Comparison of ENCODE assay signal across 26 cellular contexts in the genomic region with DNA sequence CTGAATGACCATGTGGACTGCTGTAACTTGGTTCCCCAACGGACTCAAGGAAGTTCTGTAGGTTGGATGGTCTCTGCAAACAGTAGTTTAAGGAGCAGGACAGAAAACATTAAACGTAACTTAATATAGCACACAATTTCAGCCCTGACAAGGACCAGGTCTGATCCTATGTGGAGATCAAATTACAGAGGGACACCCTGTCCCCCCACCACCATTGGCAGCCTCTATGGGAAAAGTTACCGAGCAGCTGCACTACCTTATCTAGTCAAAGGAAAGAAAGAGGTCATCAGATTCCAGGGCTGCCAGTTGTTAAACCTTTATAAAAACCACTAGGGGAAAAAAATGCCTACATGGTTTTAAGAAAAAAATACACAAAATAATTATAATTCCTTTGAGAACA.
DNase-seq lines count a peak whose midpoint lies in the region; ATAC-seq and TF ChIP-seq lines count a peak whose summit lies in the region.
"Had no signal": no experiment of that assay in that cellular context is flagged by ENCODE, and none has a peak within 500 bp of the region (broad histone marks: within the 10 kb centered on the region; RNA-seq: fewer than 3 reads in every experiment).

No MANE protein-coding gene starts in this region.

- H3K4me3 ChIP-seq in cardiac muscle cell (no peak overlapping the region), endodermal cell (ENCODE audit: low read length) (no peak overlapping the region), esophagus squamous epithelium (no peak overlapping the region)
- H3K4me3 ChIP-seq: HAP-1, MG63, PC-9, SK-N-MC had no signal

- H3K4me3 Mint-ChIP-seq in endodermal cell, result no peak overlapping the region
- no peak overlapping the region for H3K4me3 Mint-ChIP-seq in activated CD4-positive, alpha-beta memory T cell treated with anti-CD3 and anti-CD28 coated beads, Interleukin-2, amount 10 ng/mL, durations not matched to agents 7 days and 5 days
- H3K4me3 Mint-ChIP-seq: CD14-positive monocyte; CD8-positive, alpha-beta memory T cell had no signal

- H3K9me3 ChIP-seq in cardiac muscle cell (ENCODE audit: low read depth), result no peaks in the 10 kb centered on the region
- no peaks in the 10 kb centered on the region for H3K9me3 ChIP-seq in endodermal cell (ENCODE audit: control insufficient read depth, low read length)
- no peaks in the 10 kb centered on the region for H3K9me3 ChIP-seq in esophagus squamous epithelium
- H3K9me3 ChIP-seq: BE2C, HAP-1, MG63 had no signal

- H3K27me3 ChIP-seq in cardiac muscle cell (no peaks in the 10 kb centered on the region), endodermal cell (ENCODE audit: control insufficient read depth, insufficient read depth, low read length, poor library complexity, severe bottlenecking) (no peaks in the 10 kb centered on the region), esophagus squamous epithelium (no peaks in the 10 kb centered on the region)
- H3K27me3 ChIP-seq: BE2C, MG63 had no signal

- WGBS in endodermal cell (ENCODE audit: insufficient coverage in 1 of 2, insufficient read length in 1 of 2), 2 experiments, result 78 to 90% methylated on average over 2 to 3 of the region's 3 CpGs
- 37 to 45% methylated on average over 3 of the region's 3 CpGs for WGBS in esophagus squamous epithelium, 2 donors

- no peak for TF ChIP-seq POLR2A in esophagus squamous epithelium (IDR thresholded peaks at IDR 0.05)

- no peak overlapping the region for H3K9ac ChIP-seq in endodermal cell (ENCODE audit: extremely low read depth, low read length, poor library complexity, severe bottlenecking)

- TF ChIP-seq CTCF in cardiac muscle cell (IDR thresholded peaks at IDR 0.05; ENCODE audit: low read depth, low read length) (no peak), endodermal cell (conservative IDR thresholded peaks at IDR 0.05) (peak; percentile 23), esophagus squamous epithelium (IDR thresholded peaks at IDR 0.05) (no peak)

- CTCF ChIA-PET in activated CD4-positive, alpha-beta memory T cell treated with anti-CD3 and anti-CD28 coated beads, Interleukin-2, amount 10 ng/mL, durations not matched to agents 7 days and 5 days (lab: Charles Lee), result no interaction called here

- H3K27ac Mint-ChIP-seq in endodermal cell, result no peak overlapping the region
- H3K27ac Mint-ChIP-seq in activated CD4-positive, alpha-beta memory T cell treated with anti-CD3 and anti-CD28 coated beads, Interleukin-2, amount 10 ng/mL, durations not matched to agents 7 days and 5 days, result no peak overlapping the region
- H3K27ac Mint-ChIP-seq: CD14-positive monocyte; CD8-positive, alpha-beta memory T cell had no signal

- peaks cover 10% of the 10 kb centered on the region for H3K4me1 Mint-ChIP-seq in endodermal cell
- no peaks in the 10 kb centered on the region for H3K4me1 Mint-ChIP-seq in activated CD4-positive, alpha-beta memory T cell treated with anti-CD3 and anti-CD28 coated beads, Interleukin-2, amount 10 ng/mL, durations not matched to agents 7 days and 5 days
- H3K4me1 Mint-ChIP-seq: CD14-positive monocyte; CD8-positive, alpha-beta memory T cell had no signal

- H3K36me3 Mint-ChIP-seq in endodermal cell (ENCODE audit: low read depth), result no peaks in the 10 kb centered on the region
- no peaks in the 10 kb centered on the region for H3K36me3 Mint-ChIP-seq in activated CD4-positive, alpha-beta memory T cell treated with anti-CD3 and anti-CD28 coated beads, Interleukin-2, amount 10 ng/mL, durations not matched to agents 7 days and 5 days (ENCODE audit: low read depth)
- H3K36me3 Mint-ChIP-seq: CD14-positive monocyte; CD8-positive, alpha-beta memory T cell had no signal

- H3K4me1 ChIP-seq in cardiac muscle cell (ENCODE audit: low read depth) (peaks cover 9% of the 10 kb centered on the region), endodermal cell (ENCODE audit: control insufficient read depth, insufficient read depth, low read length) (peaks cover 2% of the 10 kb centered on the region), esophagus squamous epithelium (no peaks in the 10 kb centered on the region)
- H3K4me1 ChIP-seq: BE2C, HAP-1 had no signal

- no peak for ATAC-seq in Right ventricle myocardium superior (ENCODE audit: poor library complexity)

- H3K36me3 ChIP-seq in cardiac muscle cell, result no peaks in the 10 kb centered on the region
- no peaks in the 10 kb centered on the region for H3K36me3 ChIP-seq in endodermal cell (ENCODE audit: control insufficient read depth, insufficient read depth, low read length)
- no peaks in the 10 kb centered on the region for H3K36me3 ChIP-seq in esophagus squamous epithelium
- H3K36me3 ChIP-seq: BE2C, HAP-1, MG63 had no signal

- peaks cover 7% of the 10 kb centered on the region for H3K27me3 Mint-ChIP-seq in endodermal cell (ENCODE audit: insufficient read depth)
- no peaks in the 10 kb centered on the region for H3K27me3 Mint-ChIP-seq in activated CD4-positive, alpha-beta memory T cell treated with anti-CD3 and anti-CD28 coated beads, Interleukin-2, amount 10 ng/mL, durations not matched to agents 7 days and 5 days

- intact Hi-C loops in Right ventricle myocardium superior (cut with DNase I) (no loop called here), esophagus squamous epithelium (cut with DNase I) (no loop called here)

- no peaks in the 10 kb centered on the region for H3K9me3 Mint-ChIP-seq in endodermal cell
- H3K9me3 Mint-ChIP-seq in activated CD4-positive, alpha-beta memory T cell treated with anti-CD3 and anti-CD28 coated beads, Interleukin-2, amount 10 ng/mL, durations not matched to agents 7 days and 5 days, result no peaks in the 10 kb centered on the region
- H3K9me3 Mint-ChIP-seq: CD14-positive monocyte; CD8-positive, alpha-beta memory T cell had no signal

- DNase-seq in cardiac muscle cell (ENCODE audit: low read depth in 1 of 2, low spot score in 1 of 2) (peak in 1 of 2 donors; percentile 44), Right ventricle myocardium superior (no peak), endodermal cell (no peak), myocyte (ENCODE audit: low read depth) (peak; percentile 66), GOT3 (lab: John Stamatoyannopoulos, UW) (no peak), esophagus squamous epithelium (lab: John Stamatoyannopoulos, UW) (no peak)
- DNase-seq in activated CD4-positive, alpha-beta memory T cell treated with anti-CD3 and anti-CD28 coated beads, Interleukin-2, amount 10 ng/mL, durations not matched to agents 7 days and 5 days, result no peak
- no peak for DNase-seq in activated naive CD4-positive, alpha-beta T cell treated with anti-CD3 and anti-CD28 coated beads, Interleukin-2, amount 50 U/mL, for 16 hours
- DNase-seq: 8988T; ACHN; BE2C; Calu3; CD8-positive, alpha-beta memory T cell; DMS79 treated with DMSO at 0.1 percent for 48 hours; GF-D8; KBM-7; MG63; NCI-H1694; NCI-H2029 treated with DMSO at 0.1 percent for 48 hours; NCI-H446 treated with DMSO at 0.1 percent for 48 hours; NCI-H526 treated with DMSO at 0.1 percent for 48 hours; PC-9; SHP77 had no signal

- POLR2A ChIA-PET in activated CD4-positive, alpha-beta memory T cell treated with anti-CD3 and anti-CD28 coated beads, Interleukin-2, amount 10 ng/mL, durations not matched to agents 7 days and 5 days (lab: Charles Lee), result no interaction called here

- H3K27ac ChIP-seq in cardiac muscle cell, result peak overlapping the region; percentile 56
- no peak overlapping the region for H3K27ac ChIP-seq in endodermal cell (ENCODE audit: low read depth, low read length)
- no peak overlapping the region for H3K27ac ChIP-seq in esophagus squamous epithelium
- H3K27ac ChIP-seq: PC-9, SK-N-MC had no signal
